Comparison of ENCODE assay signal across 10 cellular contexts in genomic region chr16:19808061-19808621, GRCh38.
A peak's percentile ranks its signal among the peaks of the same experiment; 100 is the strongest.
DNase-seq lines count a peak whose midpoint lies in the region; ATAC-seq and TF ChIP-seq lines count a peak whose summit lies in the region.
"Had no signal": no experiment of that assay in that cellular context is flagged by ENCODE, and none has a peak within 500 bp of the region (broad histone marks: within the 10 kb centered on the region; RNA-seq: fewer than 3 reads in every experiment).

No MANE protein-coding gene starts in this region.

- H3K9ac ChIP-seq in mucosa of stomach (ENCODE audit: low read length) (peak overlapping the region; percentile 56), colonic mucosa (ENCODE audit: low read depth in 2 of 2, low read length in 2 of 2) (no peak overlapping the region)

- ATAC-seq in HG02981 (IDR thresholded peaks at IDR 0.05; ENCODE audit: unreplicated experiment), result peak; percentile 83

- peak; percentile 19 for DNase-seq in GM10266 (ENCODE audit: extremely low spot score)
- no peak for DNase-seq in LoVo (ENCODE audit: low spot score)
- DNase-seq in GOT3 (lab: John Stamatoyannopoulos, UW), result no peak
- no peak for DNase-seq in effector CD4-positive, alpha-beta T cell
- no peak for DNase-seq in colonic mucosa
- DNase-seq: DMS153, SW 1271 had no signal

- H3K27ac ChIP-seq in cingulate gyrus (ENCODE audit: low read depth, low read length) (peak overlapping the region; percentile 77), colonic mucosa (no peak overlapping the region)

- TF ChIP-seq CTCF in GM10266 (IDR thresholded peaks at IDR 0.05; ENCODE audit: control insufficient read depth, insufficient read depth, low read depth, missing control alignments) (no peak), colonic mucosa (IDR thresholded peaks at IDR 0.05) (no peak)

- H3K4me1 ChIP-seq in mucosa of stomach (ENCODE audit: control insufficient read depth, insufficient read depth, low read length) (peaks cover 64% of the 10 kb centered on the region), colonic mucosa (no peaks in the 10 kb centered on the region)

- H3K27me3 ChIP-seq in mucosa of stomach (ENCODE audit: control insufficient read depth, insufficient read depth, low read length) (no peaks in the 10 kb centered on the region), colonic mucosa (no peaks in the 10 kb centered on the region)

- no peak overlapping the region for H3K4me3 ChIP-seq in mucosa of stomach (ENCODE audit: low read length)
- no peak overlapping the region for H3K4me3 ChIP-seq in colonic mucosa

- no peaks in the 10 kb centered on the region for H3K36me3 ChIP-seq in mucosa of stomach (ENCODE audit: control insufficient read depth, insufficient read depth, low read length)
- no peaks in the 10 kb centered on the region for H3K36me3 ChIP-seq in colonic mucosa

- intact Hi-C loops in colonic mucosa (cut with DNase I), result no loop called here

- H3K9me3 ChIP-seq in mucosa of stomach (ENCODE audit: control insufficient read depth, low read length), result peaks cover 9% of the 10 kb centered on the region
- no peaks in the 10 kb centered on the region for H3K9me3 ChIP-seq in colonic mucosa
